In genomic region chr2:223251656-223252229, GRCh38 we compare ENCODE assay signal across 23 cellular contexts.
"Had no signal": no experiment of that assay in that cellular context is flagged by ENCODE, and none has a peak within 500 bp of the region (broad histone marks: within the 10 kb centered on the region; RNA-seq: fewer than 3 reads in every experiment).

No MANE protein-coding gene starts in this region.

- H3K4me1 ChIP-seq: left lung, lower lobe of right lung, parathyroid adenoma, psoas muscle, right lobe of liver, stomach, testis, thyroid gland, upper lobe of right lung had no signal

- H3K36me3 ChIP-seq: left lung, lower lobe of right lung, right lobe of liver, stomach, thyroid gland, transverse colon, upper lobe of right lung had no signal

- H3K4me3 ChIP-seq: left lung, lower lobe of right lung, psoas muscle, right lobe of liver, stomach, testis, thyroid gland, transverse colon, upper lobe of right lung had no signal

- H3K27me3 ChIP-seq: left lung, right lobe of liver, stomach, testis, thyroid gland, transverse colon, upper lobe of right lung had no signal

- ATAC-seq: left cardiac atrium; left lung; lower lobe of right lung; naive thymus-derived CD8-positive, alpha-beta T cell; psoas muscle; right lobe of liver; stimulated activated naive B cell treated with anti-CD40 and anti-IgM and Interleukin-4, amounts not matched to agents 10 μg/mL and 1 μg/mL and 100 μg/mL, for 72 hours; stimulated activated naive CD8-positive, alpha-beta T cell treated with anti-CD3 and anti-CD28 coated beads, Interleukin-15, Interleukin-2, amounts not matched to agents 100 U/mL and 50 U/mL, for 24 hours; upper lobe of right lung had no signal

- H3K27ac ChIP-seq: left lung, lower lobe of right lung, parathyroid adenoma, psoas muscle, right lobe of liver, stomach, testis, thyroid gland, transverse colon, upper lobe of right lung had no signal

- H3K9me3 ChIP-seq: lower lobe of right lung, right lobe of liver, testis, thyroid gland, upper lobe of right lung had no signal

- DNase-seq: hippocampal formation; kidney glomerular epithelial cell; left cardiac atrium; left lung; lower lobe of right lung; mammary epithelial cell; mesenchymal stem cell; naive thymus-derived CD8-positive, alpha-beta T cell; nucleus accumbens; psoas muscle; right lobe of liver; stimulated activated CD4-positive, alpha-beta T cell treated with anti-CD3 and anti-CD28 coated beads, Interleukin-12 subunit alpha, Interleukin-12 subunit beta, amount 100 ng/mL, for 4 hours; stimulated activated CD4-positive, alpha-beta T cell treated with anti-CD3 and anti-CD28 coated beads, Interleukin-15, amount 100 ng/mL, for 24 hours; stimulated activated CD4-positive, alpha-beta T cell treated with anti-CD3 and anti-CD28 coated beads, Interleukin-2, amount 100 ng/mL, for 24 hours; stimulated activated CD4-positive, alpha-beta T cell treated with anti-CD3 and anti-CD28 coated beads, Interleukin-4, amount 100 ng/mL, for 1 hour; stimulated activated naive B cell treated with anti-CD40 and anti-IgM and Interleukin-4, amounts not matched to agents 10 μg/mL and 1 μg/mL and 100 μg/mL, for 72 hours; stimulated activated naive CD8-positive, alpha-beta T cell treated with anti-CD3 and anti-CD28 coated beads, Interleukin-15, Interleukin-2, amounts not matched to agents 100 U/mL and 50 U/mL, for 24 hours; stomach; testis; thyroid gland; transverse colon; upper lobe of right lung had no signal
